ENCODE assay signal across 8 cellular contexts in the genomic region with DNA sequence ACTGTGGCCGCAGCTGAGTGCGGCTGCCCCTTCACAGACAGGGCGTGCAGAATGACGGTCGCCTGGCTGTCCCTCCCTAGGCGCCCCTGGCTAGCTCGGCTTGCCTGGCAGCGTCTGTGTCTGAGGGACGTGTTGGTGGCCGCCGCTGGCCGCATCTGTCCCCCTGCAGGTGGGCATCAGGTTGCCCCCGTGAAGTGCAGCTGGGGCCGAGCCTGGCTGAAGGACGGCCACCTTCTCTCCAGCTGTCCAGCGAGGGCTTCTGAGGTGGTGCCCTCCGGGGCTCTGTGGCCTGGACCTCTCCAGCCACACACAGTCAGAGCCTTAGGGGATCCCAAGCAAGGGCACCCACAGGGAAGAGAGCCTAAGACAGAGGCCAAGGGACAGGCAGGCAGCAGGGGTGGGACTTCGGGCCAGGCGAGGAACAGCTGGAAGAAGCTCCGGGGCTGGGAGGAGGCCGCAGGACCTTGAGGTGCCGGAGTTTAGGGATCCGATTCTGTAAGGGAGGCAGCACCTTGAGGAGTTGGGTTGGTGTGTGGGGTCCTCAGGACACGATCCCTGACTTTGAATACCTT.
A peak's percentile ranks its signal among the peaks of the same experiment; 100 is the strongest.
DNase-seq lines count a peak whose midpoint lies in the region; ATAC-seq and TF ChIP-seq lines count a peak whose summit lies in the region.

No MANE protein-coding gene starts in this region.

- H3K36me3 Mint-ChIP-seq in activated naive CD4-positive, alpha-beta T cell treated with anti-CD3 and anti-CD28 coated beads for 36 hours (ENCODE audit: low read depth): no peaks in the 10 kb centered on the region
- no peaks in the 10 kb centered on the region for H3K36me3 Mint-ChIP-seq in mesothelial cell of epicardium

- no peaks in the 10 kb centered on the region for H3K27me3 ChIP-seq in upper lobe of left lung

- no peaks in the 10 kb centered on the region for H3K9me3 ChIP-seq in upper lobe of left lung

- no peaks in the 10 kb centered on the region for H3K36me3 ChIP-seq in upper lobe of left lung

- intact Hi-C loops in activated naive CD4-positive, alpha-beta T cell treated with anti-CD3 and anti-CD28 coated beads for 36 hours (cut with micrococcal nuclease): loop anchor here (2.0 kb wide), 1 partner anchor 15 kb away; no protein-coding TSS in a partner anchor

- peak overlapping the region; percentile 85 for H3K4me3 Mint-ChIP-seq in activated naive CD4-positive, alpha-beta T cell treated with anti-CD3 and anti-CD28 coated beads for 36 hours
- H3K4me3 Mint-ChIP-seq in mesothelial cell of epicardium: peak overlapping the region; percentile 84

- H3K4me1 ChIP-seq in upper lobe of left lung: peaks cover 14 to 27% (median 15%) of the 10 kb centered on the region in 4 donors

- CTCF ChIA-PET in activated naive CD4-positive, alpha-beta T cell treated with anti-CD3 and anti-CD28 coated beads for 36 hours (lab: Charles Lee): interaction anchor here (1.3 kb wide), 1 partner anchor 73 kb away, joined by 4 read pairs; no protein-coding TSS in a partner anchor

- H3K9me3 Mint-ChIP-seq in activated naive CD4-positive, alpha-beta T cell treated with anti-CD3 and anti-CD28 coated beads for 36 hours: peaks cover 2% of the 10 kb centered on the region
- H3K9me3 Mint-ChIP-seq in mesothelial cell of epicardium: no peaks in the 10 kb centered on the region

- no peak for DNase-seq in activated naive CD4-positive, alpha-beta T cell treated with anti-CD3 and anti-CD28 coated beads for 36 hours
- DNase-seq in activated naive CD4-positive, alpha-beta T cell treated with Interleukin-2 at 50 U/mL for 16 hours: no peak
- no peak for DNase-seq in caudate nucleus (lab: John Stamatoyannopoulos, UW)
- no peak for DNase-seq in mesothelial cell of epicardium (ENCODE audit: low spot score in 2 of 2, unreplicated experiment in 2 of 2)
- DNase-seq in upper lobe of left lung: no peak
- DNase-seq in H4 (ENCODE audit: low spot score): no peak
- DNase-seq in OCI-M1 (lab: John Stamatoyannopoulos, UW): no peak

- peak overlapping the region; percentile 91 for H3K27ac ChIP-seq in caudate nucleus (ENCODE audit: low read depth, low read length)
- peak overlapping the region; percentile 86 to 93 (median 89) for H3K27ac ChIP-seq in upper lobe of left lung

- ATAC-seq in upper lobe of left lung (ENCODE audit: low FRiP score in 2 of 2) (no peak), GM21619 (IDR thresholded peaks at IDR 0.05; ENCODE audit: unreplicated experiment) (no peak)

- 62 to 85% methylated on average over 13 to 23 of the region's 24 CpGs for WGBS in upper lobe of left lung, 2 donors

- no peaks in the 10 kb centered on the region for H3K27me3 Mint-ChIP-seq in activated naive CD4-positive, alpha-beta T cell treated with anti-CD3 and anti-CD28 coated beads for 36 hours (ENCODE audit: low read depth)
- no peaks in the 10 kb centered on the region for H3K27me3 Mint-ChIP-seq in mesothelial cell of epicardium (ENCODE audit: low read depth)

- no peak for TF ChIP-seq POLR2A in upper lobe of left lung (IDR thresholded peaks at IDR 0.05)

- peak overlapping the region; percentile 25 to 66 (median 64) for H3K4me3 ChIP-seq in upper lobe of left lung

- TF ChIP-seq CTCF in mesothelial cell of epicardium (IDR thresholded peaks at IDR 0.05; ENCODE audit: unreplicated experiment) (no peak), upper lobe of left lung (IDR thresholded peaks at IDR 0.05) (peak in 1 of 6 experiments; percentile 23)

- H3K4me1 Mint-ChIP-seq in activated naive CD4-positive, alpha-beta T cell treated with anti-CD3 and anti-CD28 coated beads for 36 hours (ENCODE audit: low read depth): peaks cover 5% of the 10 kb centered on the region
- peaks cover 3% of the 10 kb centered on the region for H3K4me1 Mint-ChIP-seq in mesothelial cell of epicardium

- no peak for TF ChIP-seq EP300 in upper lobe of left lung (IDR thresholded peaks at IDR 0.05)

- H3K27ac Mint-ChIP-seq in activated naive CD4-positive, alpha-beta T cell treated with anti-CD3 and anti-CD28 coated beads for 36 hours: no peak overlapping the region
- no peak overlapping the region for H3K27ac Mint-ChIP-seq in mesothelial cell of epicardium
